In the genomic region with DNA sequence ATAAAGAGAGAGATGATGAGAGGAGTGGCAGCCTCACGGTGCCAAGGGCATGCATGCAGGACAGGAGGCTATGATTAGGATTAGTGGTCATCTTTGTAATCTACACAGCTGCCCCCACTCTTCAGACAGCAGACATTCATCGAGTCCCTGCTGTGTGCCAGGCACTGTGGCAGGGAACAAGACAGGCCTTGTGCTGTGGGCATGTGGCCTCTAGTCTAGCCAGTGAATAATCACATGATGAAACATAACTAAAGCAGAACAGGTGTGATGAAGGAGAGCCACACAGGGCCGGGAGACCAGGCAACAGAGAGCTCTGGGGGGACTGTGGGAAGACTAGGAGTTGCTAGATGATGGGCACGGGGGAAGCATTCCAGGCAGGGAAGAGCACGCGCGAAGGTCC, we compare ENCODE assay signal across 35 cellular contexts. TPM values are rescaled to one million over a fixed set of nuclear protein-coding genes. Genes with fewer than 3 reads are reported as not detected.
DNase-seq lines count a peak whose midpoint lies in the region; ATAC-seq, FAIRE-seq and TF ChIP-seq lines count a peak whose summit lies in the region.
"Had no signal": no experiment of that assay in that cellular context is flagged by ENCODE, and none has a peak within 500 bp of the region (broad histone marks: within the 10 kb centered on the region; RNA-seq: fewer than 3 reads in every experiment).

No MANE protein-coding gene starts in this region.

- H3K27me3 ChIP-seq in GM23338 (ENCODE audit: insufficient read depth) (no peaks in the 10 kb centered on the region), right atrium auricular region (no peaks in the 10 kb centered on the region)
- H3K27me3 ChIP-seq: hepatocyte, upper lobe of right lung had no signal

- peak overlapping the region; percentile 41; the same call in 1 of the 2 replicates for H3K27ac Mint-ChIP-seq in GM23338
- peak overlapping the region; percentile 21 for H3K27ac Mint-ChIP-seq in activated T-helper 17 cell treated with anti-CD3 and anti-CD28 coated beads, Interleukin-2, amount 50 U/mL, for 72 hours
- H3K27ac Mint-ChIP-seq in progenitor cell of endocrine pancreas = peak overlapping the region; percentile 43
- H3K27ac Mint-ChIP-seq: natural killer cell treated with Interleukin-12 subunit alpha and Interleukin-12 subunit beta and Interleukin-15 and Interleukin-18, amount 100 ng/mL, for 72 hours; stimulated activated memory B cell treated with anti-CD40 and anti-IgM and Interleukin-4, amounts not matched to agents 10 μg/mL and 1 μg/mL and 100 μg/mL, for 72 hours; T-cell had no signal

- H4K20me1 ChIP-seq in GM23338 (replicated peaks; ENCODE audit: insufficient read depth) = no peaks in the 10 kb centered on the region

- H3K4me3 ChIP-seq in GM23338 (no peak overlapping the region), right atrium auricular region (no peak overlapping the region)
- H3K4me3 ChIP-seq: gastrocnemius medialis, hepatocyte, lower lobe of right lung, mucosa of descending colon, upper lobe of right lung had no signal

- peaks cover 6% of the 10 kb centered on the region for H3K27me3 Mint-ChIP-seq in GM23338 (ENCODE audit: insufficient read depth, low read depth, poor library complexity)
- peaks cover 11% of the 10 kb centered on the region for H3K27me3 Mint-ChIP-seq in activated T-helper 17 cell treated with anti-CD3 and anti-CD28 coated beads, Interleukin-2, amount 50 U/mL, for 72 hours
- H3K27me3 Mint-ChIP-seq in progenitor cell of endocrine pancreas = peaks cover 13% of the 10 kb centered on the region

- H2AFZ ChIP-seq in GM23338 = no peak overlapping the region
- H2AFZ ChIP-seq: hepatocyte had no signal

- H3K4me3 Mint-ChIP-seq in GM23338 (no peak overlapping the region), progenitor cell of endocrine pancreas (ENCODE audit: low read depth) (no peak overlapping the region)
- H3K4me3 Mint-ChIP-seq in activated T-helper 17 cell treated with anti-CD3 and anti-CD28 coated beads, Interleukin-2, amount 50 U/mL, for 72 hours = no peak overlapping the region
- H3K4me3 Mint-ChIP-seq: IgD-negative memory B cell; natural killer cell treated with Interleukin-12 subunit alpha and Interleukin-12 subunit beta and Interleukin-15 and Interleukin-18, amount 100 ng/mL, for 72 hours; stimulated activated memory B cell treated with anti-CD40 and anti-IgM and Interleukin-4, amounts not matched to agents 10 μg/mL and 1 μg/mL and 100 μg/mL, for 72 hours had no signal

- H3K9me3 Mint-ChIP-seq in GM23338 (no peaks in the 10 kb centered on the region; the same call in 2 of the 3 replicates), progenitor cell of endocrine pancreas (ENCODE audit: low read depth) (no peaks in the 10 kb centered on the region)
- H3K9me3 Mint-ChIP-seq in activated T-helper 17 cell treated with anti-CD3 and anti-CD28 coated beads, Interleukin-2, amount 50 U/mL, for 72 hours = no peaks in the 10 kb centered on the region
- H3K9me3 Mint-ChIP-seq: IgD-negative memory B cell; natural killer cell treated with Interleukin-12 subunit alpha and Interleukin-12 subunit beta and Interleukin-15 and Interleukin-18, amount 100 ng/mL, for 72 hours; stimulated activated memory B cell treated with anti-CD40 and anti-IgM and Interleukin-4, amounts not matched to agents 10 μg/mL and 1 μg/mL and 100 μg/mL, for 72 hours; T-cell had no signal

- H3K4me1 Mint-ChIP-seq in GM23338 (peaks cover 12% of the 10 kb centered on the region; the same call in 2 of the 3 replicates), progenitor cell of endocrine pancreas (ENCODE audit: low read depth) (no peaks in the 10 kb centered on the region)
- peaks cover 18% of the 10 kb centered on the region for H3K4me1 Mint-ChIP-seq in activated T-helper 17 cell treated with anti-CD3 and anti-CD28 coated beads, Interleukin-2, amount 50 U/mL, for 72 hours

- no peaks in the 10 kb centered on the region for H3K79me2 ChIP-seq in GM23338 (replicated peaks; ENCODE audit: insufficient read depth)
- H3K79me2 ChIP-seq: hepatocyte had no signal

- H3K36me3 Mint-ChIP-seq in GM23338 (ENCODE audit: low read depth) (no peaks in the 10 kb centered on the region), progenitor cell of endocrine pancreas (ENCODE audit: insufficient read depth) (no peaks in the 10 kb centered on the region)
- H3K36me3 Mint-ChIP-seq in activated T-helper 17 cell treated with anti-CD3 and anti-CD28 coated beads, Interleukin-2, amount 50 U/mL, for 72 hours (ENCODE audit: low read depth) = no peaks in the 10 kb centered on the region
- H3K36me3 Mint-ChIP-seq: IgD-negative memory B cell; natural killer cell treated with Interleukin-12 subunit alpha and Interleukin-12 subunit beta and Interleukin-15 and Interleukin-18, amount 100 ng/mL, for 72 hours; stimulated activated memory B cell treated with anti-CD40 and anti-IgM and Interleukin-4, amounts not matched to agents 10 μg/mL and 1 μg/mL and 100 μg/mL, for 72 hours; T-cell had no signal

- H3K36me3 ChIP-seq in GM23338 (ENCODE audit: insufficient read depth) (no peaks in the 10 kb centered on the region), right atrium auricular region (no peaks in the 10 kb centered on the region)
- H3K36me3 ChIP-seq: gastrocnemius medialis, lower lobe of right lung, upper lobe of right lung had no signal

- H3K27ac ChIP-seq in GM23338 (ENCODE audit: low read depth) (no peak overlapping the region), right atrium auricular region (no peak overlapping the region)
- H3K27ac ChIP-seq: C4-2B, gastrocnemius medialis, hepatocyte, lower lobe of right lung, upper lobe of right lung had no signal

- no peak for FAIRE-seq in frontal cortex (lab: Jason Lieb, UNC)
- FAIRE-seq: endometrium, RCC 7860, TTC549 had no signal

- no peak for DNase-seq in GM23338 (ENCODE audit: low spot score)
- peak; percentile 65 for DNase-seq in LHCN-M2 (ENCODE audit: low read depth)
- DNase-seq in progenitor cell of endocrine pancreas (ENCODE audit: low spot score, unreplicated experiment) = no peak
- no peak for DNase-seq in frontal cortex (ENCODE audit: low spot score in 2 of 2)
- no peak for DNase-seq in NCI-H1105 treated with DMSO at 0.1 percent for 48 hours (lab: John Stamatoyannopoulos, UW)
- DNase-seq in right atrium auricular region (ENCODE audit: low spot score) = no peak
- DNase-seq in NCI-H510A treated with DMSO at 0.1 percent for 48 hours (lab: John Stamatoyannopoulos, UW) = no peak
- DNase-seq: activated CD4-positive, alpha-beta T cell treated with anti-CD3 and anti-CD28 coated beads, Interleukin-2, amount 50 U/mL, for 48 hours; activated T-cell treated with anti-CD3 and anti-CD28 coated beads, Interleukin-2, amount 50 U/mL, for 48 hours; central memory CD4-positive, alpha-beta T cell; COR-L47; dermis blood vessel endothelial cell; DMS53; gastrocnemius medialis; lower lobe of right lung; NCI-H1092 treated with DMSO at 0.1 percent for 48 hours; NCI-H2029; NCI-H2227 treated with DMSO at 0.1 percent for 48 hours; NCI-H748 treated with DMSO at 0.1 percent for 48 hours; occipital lobe; stimulated activated CD4-positive, alpha-beta T cell treated with anti-CD3 and anti-CD28 coated beads, Interleukin-15, amount 100 ng/mL, for 24 hours; T-cell; upper lobe of right lung had no signal

- no peaks in the 10 kb centered on the region for H3K4me1 ChIP-seq in GM23338 (ENCODE audit: insufficient read depth)
- H3K4me1 ChIP-seq in right atrium auricular region = peaks cover 0 to 11% of the 10 kb centered on the region in 2 donors
- H3K4me1 ChIP-seq: gastrocnemius medialis had no signal

- TF ChIP-seq CTCF in GM23338 (conservative IDR thresholded peaks at IDR 0.05; ENCODE audit: low read depth in 2 of 2) (no peak), progenitor cell of endocrine pancreas (IDR thresholded peaks at IDR 0.05; ENCODE audit: unreplicated experiment) (no peak), right atrium auricular region (IDR thresholded peaks at IDR 0.05) (no peak)

- no peaks in the 10 kb centered on the region for H3K9me3 ChIP-seq in right atrium auricular region
- H3K9me3 ChIP-seq: gastrocnemius medialis, lower lobe of right lung, mucosa of descending colon, upper lobe of right lung had no signal

- H3F3A ChIP-seq in GM23338 (replicated peaks; ENCODE audit: low read depth) = no peaks in the 10 kb centered on the region

- no peak overlapping the region for H3K4me2 ChIP-seq in GM23338
- H3K4me2 ChIP-seq: hepatocyte had no signal

- H3K9me2 ChIP-seq in GM23338 (ENCODE audit: insufficient read depth) = no peaks in the 10 kb centered on the region

- no peak for ATAC-seq in GM23338
- no peak for ATAC-seq in activated T-helper 17 cell treated with anti-CD3 and anti-CD28 coated beads, Interleukin-2, amount 50 U/mL, for 72 hours (replicated peaks)
- ATAC-seq: activated CD4-positive, CD25-positive, alpha-beta regulatory T cell treated with anti-CD3 and anti-CD28 coated beads, Interleukin-2, amount 50 U/mL, for 24 hours; gastrocnemius medialis; lower lobe of right lung; mucosa of descending colon; natural killer cell treated with Interleukin-12 subunit alpha and Interleukin-12 subunit beta and Interleukin-15 and Interleukin-18, amount 100 ng/mL, for 72 hours; stimulated activated memory B cell treated with anti-CD40 and anti-IgM and Interleukin-4, amounts not matched to agents 10 μg/mL and 1 μg/mL and 100 μg/mL, for 72 hours; T-cell; upper lobe of right lung had no signal

TF ChIP-seq in GM23338, 12 proteins besides CTCF, POLR2A, EP300 and RAD21 (continues in another document):
- no peak for TF ChIP-seq CREB1 (CRISPR knock-in tag; IDR thresholded peaks at IDR 0.05; ENCODE audit: low read depth)
- TF ChIP-seq EZH2 (IDR thresholded peaks at IDR 0.05; ENCODE audit: low read depth, unreplicated experiment) = no peak
- TF ChIP-seq POLR2AphosphoS5 (IDR thresholded peaks at IDR 0.05; ENCODE audit: low read depth) = no peak
- TF ChIP-seq JUNB (IDR thresholded peaks at IDR 0.05; ENCODE audit: unreplicated experiment) = no peak
- no peak for TF ChIP-seq ZNF331 (CRISPR knock-in tag; IDR thresholded peaks at IDR 0.05; ENCODE audit: low read depth)
- no peak for TF ChIP-seq STAT1 (IDR thresholded peaks at IDR 0.05; ENCODE audit: unreplicated experiment)

RNA-seq across cellular contexts. Expression of gene TOX2, which starts 22.2 kb away (rescaled TPM):
- total RNA-seq in GM23338 (2014; rRNA removed; shearing (Covaris generic)) = 0.54 and 1.5 TPM in 2 replicates
- polyA plus RNA-seq in GM23338 (2016; fragmentation: Nextera tagmentation; extraction: Ambion mirVana) = 1.3 and 1.4 TPM in 2 replicates
- total RNA-seq in LHCN-M2 (2014; rRNA removed) (1.6 and 2.2 TPM in 2 replicates), progenitor cell of endocrine pancreas (2.5 and 2.8 TPM in 2 replicates), frontal cortex (0.41 TPM), right atrium auricular region (under 1 TPM; 0.30 to 0.63 TPM)
- 3.8 TPM for polyA plus RNA-seq in LHCN-M2 (2012)
- total RNA-seq in activated T-helper 17 cell treated with anti-CD3 and anti-CD28 coated beads, Interleukin-2, amount 50 U/mL, for 72 hours = 1 to 10 TPM; 1.1 to 3.5 TPM
- total RNA-seq: G401 had no signal
